Comparison of ENCODE assay signal across 1 cellular context in the genomic region with DNA sequence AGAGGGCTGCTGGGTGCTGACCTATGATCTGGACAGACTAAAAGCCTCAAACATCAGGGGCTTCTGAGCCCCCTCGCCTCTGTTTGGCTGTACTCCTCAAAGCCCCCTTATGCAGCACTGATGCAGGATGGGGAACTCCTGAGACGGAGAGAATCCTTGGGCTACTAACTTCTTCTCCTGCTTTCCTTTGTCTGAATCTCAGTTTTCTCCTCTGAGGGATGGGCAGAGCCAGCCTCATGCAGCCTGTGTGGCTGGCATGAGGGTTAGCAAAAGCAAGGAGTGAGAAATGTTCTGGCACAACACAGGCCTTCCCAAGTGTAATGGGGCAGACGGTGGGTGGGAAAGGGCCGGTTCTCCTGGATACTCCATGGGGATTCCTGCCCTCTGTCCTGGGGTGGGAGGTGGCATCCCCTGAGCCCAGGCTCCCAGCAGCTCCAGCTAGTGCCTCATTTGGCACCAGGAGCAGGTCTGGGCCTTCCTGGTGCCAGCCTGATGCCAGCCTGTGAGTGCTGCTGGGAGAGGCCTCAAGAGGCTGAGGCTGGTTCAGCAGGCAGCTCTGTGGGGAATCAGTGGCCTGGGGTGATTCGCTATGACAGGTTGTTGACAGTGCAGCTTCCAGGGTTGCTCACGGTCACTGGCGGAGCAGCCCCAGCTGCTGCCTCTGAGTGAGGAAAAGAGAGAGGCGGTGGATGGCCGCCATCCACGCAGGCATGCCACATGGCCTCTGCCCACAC.
A peak's percentile ranks its signal among the peaks of the same experiment; 100 is the strongest.
TF ChIP-seq lines count a peak whose summit lies in the region.

No MANE protein-coding gene starts in this region.

TF ChIP-seq in HepG2, 621 proteins besides CTCF, POLR2A, EP300 and RAD21 (continued from another document and continues in another):
- TF ChIP-seq, protein P1, sequence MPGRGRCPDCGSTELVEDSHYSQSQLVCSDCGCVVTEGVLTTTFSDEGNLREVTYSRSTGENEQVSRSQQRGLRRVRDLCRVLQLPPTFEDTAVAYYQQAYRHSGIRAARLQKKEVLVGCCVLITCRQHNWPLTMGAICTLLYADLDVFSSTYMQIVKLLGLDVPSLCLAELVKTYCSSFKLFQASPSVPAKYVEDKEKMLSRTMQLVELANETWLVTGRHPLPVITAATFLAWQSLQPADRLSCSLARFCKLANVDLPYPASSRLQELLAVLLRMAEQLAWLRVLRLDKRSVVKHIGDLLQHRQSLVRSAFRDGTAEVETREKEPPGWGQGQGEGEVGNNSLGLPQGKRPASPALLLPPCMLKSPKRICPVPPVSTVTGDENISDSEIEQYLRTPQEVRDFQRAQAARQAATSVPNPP (CRISPR knock-in tag; IDR thresholded peaks at IDR 0.05): no peak
- TF ChIP-seq SCMH1 (CRISPR knock-in tag; IDR thresholded peaks at IDR 0.05; ENCODE audit: borderline replicate concordance) (no peak), SP1 (IDR thresholded peaks at IDR 0.05) (no peak), SP1 (CRISPR knock-in tag; IDR thresholded peaks at IDR 0.05) (0 out of 2 replicates have a peak, but pooled peaks have one; percentile 2), YEATS4 (CRISPR knock-in tag; IDR thresholded peaks at IDR 0.05; ENCODE audit: borderline replicate concordance) (0 out of 2 replicates have a peak, but pooled peaks have one; percentile 18), MXI1 (IDR thresholded peaks at IDR 0.05; ENCODE audit: borderline replicate concordance, low read depth, low read length) (peak; percentile 51; the same call in 1 of the 3 replicates), ZBTB14 (CRISPR knock-in tag; IDR thresholded peaks at IDR 0.05) (no peak), FOXK2 (IDR thresholded peaks at IDR 0.05) (no peak), KDM2A (CRISPR knock-in tag; IDR thresholded peaks at IDR 0.05; ENCODE audit: borderline replicate concordance, low read depth) (peak; percentile 18; the same call in 1 of the 2 replicates), ZNF709 (CRISPR knock-in tag; IDR thresholded peaks at IDR 0.05) (peak; percentile 60; the same call in 1 of the 2 replicates), DZIP1 (CRISPR knock-in tag; IDR thresholded peaks at IDR 0.05) (0 out of 2 replicates have a peak, but pooled peaks have one; percentile 21), RBM22 (optimal IDR thresholded peaks at IDR 0.05; ENCODE audit: low read length) (no peak), HNRNPLL (IDR thresholded peaks at IDR 0.05; ENCODE audit: low read depth, low read length, poor library complexity, severe bottlenecking) (peak; percentile 23), ZNF772 (CRISPR knock-in tag; IDR thresholded peaks at IDR 0.05) (0 out of 2 replicates have a peak, but pooled peaks have one; percentile 2), NR0B2 (CRISPR knock-in tag; IDR thresholded peaks at IDR 0.05) (no peak), ZNF143 (CRISPR knock-in tag; IDR thresholded peaks at IDR 0.05) (0 out of 2 replicates have a peak, but pooled peaks have one; percentile 33), MTA1 (CRISPR knock-in tag; IDR thresholded peaks at IDR 0.05; ENCODE audit: borderline replicate concordance) (no peak), ZNF543 (CRISPR knock-in tag; IDR thresholded peaks at IDR 0.05) (no peak), SP140L (CRISPR knock-in tag; IDR thresholded peaks at IDR 0.05; ENCODE audit: borderline replicate concordance) (no peak), ZNF609 (CRISPR knock-in tag; IDR thresholded peaks at IDR 0.05; ENCODE audit: borderline replicate concordance) (0 out of 2 replicates have a peak, but pooled peaks have one; percentile 31), SRSF1 (optimal IDR thresholded peaks at IDR 0.05; ENCODE audit: low read depth, low read length) (no peak), ZNF430 (CRISPR knock-in tag; IDR thresholded peaks at IDR 0.05) (0 out of 2 replicates have a peak, but pooled peaks have one; percentile 21), GATAD2A (CRISPR knock-in tag; IDR thresholded peaks at IDR 0.05) (0 out of 2 replicates have a peak, but pooled peaks have one; percentile 27), HNRNPL (IDR thresholded peaks at IDR 0.05; ENCODE audit: low read depth, low read length) (peak; percentile 96), ZNF292 (CRISPR knock-in tag; IDR thresholded peaks at IDR 0.05; ENCODE audit: borderline replicate concordance, low read depth) (peak; percentile 69), ZNF570 (CRISPR knock-in tag; IDR thresholded peaks at IDR 0.05; ENCODE audit: borderline replicate concordance) (no peak), TFAP4 (IDR thresholded peaks at IDR 0.05; ENCODE audit: borderline replicate concordance, low read depth) (peak; percentile 76; the same call in 1 of the 2 replicates), ZNF703 (CRISPR knock-in tag; IDR thresholded peaks at IDR 0.05; ENCODE audit: borderline replicate concordance) (no peak), GATAD1 (CRISPR knock-in tag; IDR thresholded peaks at IDR 0.05) (no peak), ZNF382 (CRISPR knock-in tag; IDR thresholded peaks at IDR 0.05; ENCODE audit: borderline replicate concordance) (no peak), FOXA3 (CRISPR knock-in tag; IDR thresholded peaks at IDR 0.05) (peak; percentile 65; the same call in 1 of the 2 replicates), HBP1 (CRISPR knock-in tag; IDR thresholded peaks at IDR 0.05; ENCODE audit: low read depth) (peak; percentile 68; the same call in 1 of the 2 replicates), ZNF501 (CRISPR knock-in tag; IDR thresholded peaks at IDR 0.05) (peak; percentile 49)
- TF ChIP-seq, protein P2, sequence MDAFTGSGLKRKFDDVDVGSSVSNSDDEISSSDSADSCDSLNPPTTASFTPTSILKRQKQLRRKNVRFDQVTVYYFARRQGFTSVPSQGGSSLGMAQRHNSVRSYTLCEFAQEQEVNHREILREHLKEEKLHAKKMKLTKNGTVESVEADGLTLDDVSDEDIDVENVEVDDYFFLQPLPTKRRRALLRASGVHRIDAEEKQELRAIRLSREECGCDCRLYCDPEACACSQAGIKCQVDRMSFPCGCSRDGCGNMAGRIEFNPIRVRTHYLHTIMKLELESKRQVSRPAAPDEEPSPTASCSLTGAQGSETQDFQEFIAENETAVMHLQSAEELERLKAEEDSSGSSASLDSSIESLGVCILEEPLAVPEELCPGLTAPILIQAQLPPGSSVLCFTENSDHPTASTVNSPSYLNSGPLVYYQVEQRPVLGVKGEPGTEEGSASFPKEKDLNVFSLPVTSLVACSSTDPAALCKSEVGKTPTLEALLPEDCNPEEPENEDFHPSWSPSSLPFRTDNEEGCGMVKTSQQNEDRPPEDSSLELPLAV (CRISPR knock-in tag; conservative IDR thresholded peaks at IDR 0.05; ENCODE audit: low read depth): no peak
- TF ChIP-seq, protein P3, sequence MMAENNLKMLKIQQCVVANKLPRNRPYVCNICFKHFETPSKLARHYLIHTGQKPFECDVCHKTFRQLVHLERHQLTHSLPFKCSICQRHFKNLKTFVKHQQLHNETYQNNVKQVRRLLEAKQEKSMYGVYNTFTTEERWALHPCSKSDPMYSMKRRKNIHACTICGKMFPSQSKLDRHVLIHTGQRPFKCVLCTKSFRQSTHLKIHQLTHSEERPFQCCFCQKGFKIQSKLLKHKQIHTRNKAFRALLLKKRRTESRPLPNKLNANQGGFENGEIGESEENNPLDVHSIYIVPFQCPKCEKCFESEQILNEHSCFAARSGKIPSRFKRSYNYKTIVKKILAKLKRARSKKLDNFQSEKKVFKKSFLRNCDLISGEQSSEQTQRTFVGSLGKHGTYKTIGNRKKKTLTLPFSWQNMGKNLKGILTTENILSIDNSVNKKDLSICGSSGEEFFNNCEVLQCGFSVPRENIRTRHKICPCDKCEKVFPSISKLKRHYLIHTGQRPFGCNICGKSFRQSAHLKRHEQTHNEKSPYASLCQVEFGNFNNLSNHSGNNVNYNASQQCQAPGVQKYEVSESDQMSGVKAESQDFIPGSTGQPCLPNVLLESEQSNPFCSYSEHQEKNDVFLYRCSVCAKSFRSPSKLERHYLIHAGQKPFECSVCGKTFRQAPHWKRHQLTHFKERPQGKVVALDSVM (CRISPR knock-in tag; IDR thresholded peaks at IDR 0.05): peak; percentile 28; the same call in 1 of the 2 replicates
